In the genomic region with DNA sequence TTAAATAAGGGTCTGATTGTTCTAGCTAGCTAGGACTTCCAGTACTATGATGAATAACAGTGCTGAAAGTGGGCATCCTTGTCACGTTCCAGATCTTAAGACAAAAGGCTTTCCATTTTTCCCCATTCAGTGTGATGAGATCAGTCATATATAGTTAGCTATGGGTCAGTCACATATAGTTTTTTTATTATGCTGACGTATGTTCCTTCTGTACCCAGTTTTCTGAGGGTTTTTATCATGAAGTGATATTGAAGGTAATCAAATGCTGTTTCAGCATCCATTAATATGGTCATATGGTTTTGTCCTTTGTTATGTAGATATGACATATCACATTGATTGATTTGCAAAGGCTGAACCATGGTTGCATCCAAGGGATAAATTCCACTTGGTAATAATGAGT, we compare ENCODE assay signal across 28 cellular contexts.
"Had no signal": no experiment of that assay in that cellular context is flagged by ENCODE, and none has a peak within 500 bp of the region (broad histone marks: within the 10 kb centered on the region; RNA-seq: fewer than 3 reads in every experiment).

No MANE protein-coding gene starts in this region.

- H3K4me1 ChIP-seq: colonic mucosa, esophagus muscularis mucosa, esophagus squamous epithelium, foreskin keratinocyte, gastrocnemius medialis, gastroesophageal sphincter, heart left ventricle, heart right ventricle had no signal

- DNase-seq: colonic mucosa; cortex of kidney; dermis blood vessel endothelial cell; dorsolateral prefrontal cortex; effector CD4-positive, alpha-beta T cell; effector CD8-positive, alpha-beta T cell; effector memory CD4-positive, alpha-beta T cell; effector memory CD8-positive, alpha-beta T cell; endodermal cell; erythroblast; esophagus squamous epithelium; foreskin fibroblast; foreskin keratinocyte; foreskin melanocyte; gastrocnemius medialis; glutamatergic neuron; head of caudate nucleus; heart left ventricle; heart right ventricle had no signal

- H3K36me3 ChIP-seq: colonic mucosa, esophagus muscularis mucosa, esophagus squamous epithelium, gastrocnemius medialis, gastroesophageal sphincter, heart left ventricle, heart right ventricle had no signal

- FAIRE-seq: colon, endometrium, endothelial cell of umbilical vein, frontal cortex had no signal

- H3K27me3 ChIP-seq: colonic mucosa, dorsolateral prefrontal cortex, esophagus muscularis mucosa, esophagus squamous epithelium, foreskin keratinocyte, gastrocnemius medialis, gastroesophageal sphincter, heart left ventricle, heart right ventricle had no signal

- ATAC-seq: effector memory CD8-positive, alpha-beta T cell; esophagus mucosa; foreskin keratinocyte; gastrocnemius medialis; gastroesophageal sphincter; heart left ventricle; heart right ventricle had no signal

- H3K4me3 ChIP-seq: colonic mucosa, coronary artery, dorsolateral prefrontal cortex, esophagus muscularis mucosa, esophagus squamous epithelium, gastrocnemius medialis, gastroesophageal sphincter, heart left ventricle, heart right ventricle had no signal

- H3K9me3 ChIP-seq: colonic mucosa, gastrocnemius medialis, gastroesophageal sphincter had no signal

- H3K27ac ChIP-seq: colonic mucosa, coronary artery, dorsolateral prefrontal cortex, epithelial cell of prostate, esophagus muscularis mucosa, esophagus squamous epithelium, foreskin keratinocyte, gastrocnemius medialis, gastroesophageal sphincter, heart left ventricle, heart right ventricle had no signal
